2 cellular contexts compared by ENCODE assay signal in the genomic region with DNA sequence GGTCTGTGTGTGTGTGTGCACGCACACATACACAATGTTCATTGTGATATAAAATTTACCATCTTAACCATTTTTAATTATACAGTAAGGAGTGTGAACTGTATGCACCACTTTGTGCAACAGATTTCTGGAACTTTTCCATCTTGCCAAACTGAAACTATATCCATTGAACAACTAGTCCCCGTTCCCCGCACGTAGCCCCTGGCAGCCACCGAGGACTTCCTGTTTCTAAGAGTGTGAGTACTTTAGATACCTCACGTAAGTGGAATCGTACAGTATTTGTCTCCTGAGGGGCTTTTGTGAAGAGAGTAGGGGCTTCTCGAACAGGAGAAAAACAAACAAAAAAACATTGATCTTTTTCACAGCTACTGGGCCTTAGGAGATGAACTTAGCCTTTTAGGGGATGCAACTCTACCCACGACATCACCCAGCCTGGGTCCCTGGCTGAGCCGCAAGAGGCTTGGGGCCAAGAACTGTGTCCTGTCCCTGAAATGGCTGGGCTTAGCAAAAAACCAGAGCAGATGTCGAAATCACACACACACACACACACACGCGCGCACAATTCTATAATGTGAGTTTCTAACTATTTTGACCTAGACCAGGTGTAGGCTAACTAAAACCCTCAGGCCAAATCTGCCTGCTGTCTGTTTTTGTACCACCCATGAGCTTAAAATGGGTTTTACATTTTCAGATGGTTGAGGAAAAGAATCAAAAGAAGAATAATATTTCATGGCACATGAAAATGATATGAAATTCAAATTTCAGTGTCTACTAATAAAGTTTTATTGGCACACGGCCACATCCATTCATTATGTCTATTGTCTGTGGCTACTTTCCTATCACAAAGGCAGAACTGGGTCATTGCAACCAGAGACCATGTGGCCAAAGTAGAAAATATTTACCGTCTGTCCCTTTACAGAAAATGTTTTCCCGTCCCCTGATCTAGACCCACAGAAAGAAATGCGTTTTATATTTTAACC.
TF ChIP-seq lines count a peak whose summit lies in the region.

No MANE protein-coding gene starts in this region.

TF ChIP-seq in GM12878, 131 proteins besides CTCF, POLR2A, EP300 and RAD21:
- no peak for TF ChIP-seq BCL11A (IDR thresholded peaks at IDR 0.05; ENCODE audit: low read depth, low read length)
- TF ChIP-seq MYB (IDR thresholded peaks at IDR 0.05; ENCODE audit: borderline replicate concordance, low read depth, low read length) = no peak
- TF ChIP-seq ZBTB40 (IDR thresholded peaks at IDR 0.05; ENCODE audit: borderline replicate concordance) = peak; percentile 65
- TF ChIP-seq SPI1 (IDR thresholded peaks at IDR 0.05; ENCODE audit: borderline replicate concordance, insufficient read depth, low read depth, low read length) = peak; percentile 24; the same call in 1 of the 2 replicates
- no peak for TF ChIP-seq RB1 (IDR thresholded peaks at IDR 0.05; ENCODE audit: borderline replicate concordance)
- no peak for TF ChIP-seq MTA2 (IDR thresholded peaks at IDR 0.05; ENCODE audit: low read depth)
- no peak for TF ChIP-seq NFIC (IDR thresholded peaks at IDR 0.05; ENCODE audit: low read depth, low read length)
- TF ChIP-seq REST (IDR thresholded peaks at IDR 0.05; ENCODE audit: low read depth, low read length) = no peak

TF ChIP-seq in HepG2, 621 proteins besides CTCF, POLR2A, EP300 and RAD21:
- no peak for TF ChIP-seq ZNF337 (CRISPR knock-in tag; IDR thresholded peaks at IDR 0.05; ENCODE audit: borderline replicate concordance, low read depth)
- TF ChIP-seq ZBTB40 (IDR thresholded peaks at IDR 0.05) = peak; percentile 42; the same call in 1 of the 2 replicates
- TF ChIP-seq ZBTB40 (CRISPR knock-in tag; IDR thresholded peaks at IDR 0.05) = peak; percentile 69; the same call in 1 of the 2 replicates
